Comparison of ENCODE assay signal across 9 cellular contexts in genomic region chr16:18799500-18799899, GRCh38. TPM values are rescaled to one million over a fixed set of nuclear protein-coding genes. Genes with fewer than 3 reads are reported as not detected.
DNase-seq lines count a peak whose midpoint lies in the region; ATAC-seq and TF ChIP-seq lines count a peak whose summit lies in the region.
"Had no signal": no experiment of that assay in that cellular context is flagged by ENCODE, and none has a peak within 500 bp of the region (broad histone marks: within the 10 kb centered on the region; RNA-seq: fewer than 3 reads in every experiment).

No MANE protein-coding gene starts in this region.

- H3K4me3 Mint-ChIP-seq in T-cell = peak overlapping the region; percentile 90 to 96 (median 91)

- H3K27me3 ChIP-seq in HAP-1 (ENCODE audit: low read depth) = no peaks in the 10 kb centered on the region

- CTCF ChIA-PET in T-cell (lab: Charles Lee) = interaction anchor here in 1 of 2 donors (1.1 kb wide), 1 partner anchor 9 kb away, joined by 4 read pairs; the partner anchor contains the start of gene RPS15A

- intact Hi-C loops in left ventricle myocardium superior (cut with micrococcal nuclease) = no loop called here

- no peaks in the 10 kb centered on the region for H3K27me3 Mint-ChIP-seq in T-cell

- POLR2A ChIA-PET in T-cell (lab: Charles Lee) = interaction anchor here in 1 of 2 donors (3.6 kb wide), 1 partner anchor 10 kb away, joined by 42 read pairs; the partner anchor contains the start of gene RPS15A

- H3K36me3 Mint-ChIP-seq in T-cell = peaks cover 21% of the 10 kb centered on the region

- H3K9me3 ChIP-seq in HAP-1 = no peaks in the 10 kb centered on the region

- TF ChIP-seq CTCF in fibroblast of mammary gland (conservative IDR thresholded peaks at IDR 0.05; ENCODE audit: control insufficient read depth, insufficient read depth, low read depth, low read length) = no peak

- H3K27ac Mint-ChIP-seq in T-cell = peak overlapping the region; percentile 56 to 93

- H3K4me3 ChIP-seq in HAP-1 (peak overlapping the region; percentile 94), fibroblast of mammary gland (ENCODE audit: control insufficient read depth, low read depth, low read length) (peak overlapping the region; percentile 92), skeletal muscle cell (ENCODE audit: low read depth, low read length) (peak overlapping the region; percentile 96)

- peaks cover 45 to 63% (median 59%) of the 10 kb centered on the region in 3 donors for H3K4me1 Mint-ChIP-seq in T-cell

- H3K4me1 ChIP-seq in HAP-1 = peaks cover 17% of the 10 kb centered on the region

- in situ Hi-C loops in HAP-1 (cut with MboI; ENCODE audit: low sequenced_read_pairs) = no loop called here

- ATAC-seq in T-cell (replicated peaks in 1 of 4) (no peak), left ventricle myocardium superior (no peak)
- ATAC-seq: Right ventricle myocardium inferior had no signal

- H3K9me3 Mint-ChIP-seq in T-cell = no peaks in the 10 kb centered on the region

- DNase-seq in HAP-1 (ENCODE audit: low spot score in 2 of 2) (no peak), T-cell (no peak), fibroblast of mammary gland (ENCODE audit: low read depth) (no peak), skeletal muscle cell (ENCODE audit: low read depth) (no peak), T1000 (lab: John Stamatoyannopoulos, UW) (no peak), left ventricle myocardium superior (no peak), NCI-H2107 treated with DMSO at 0.1 percent for 48 hours (lab: John Stamatoyannopoulos, UW; ENCODE audit: unreplicated experiment) (no peak)
- DNase-seq: stimulated activated naive CD4-positive, alpha-beta T cell treated with Interleukin-2 at 50 U/mL for 16 hours had no signal

- peaks cover 50% of the 10 kb centered on the region for H3K36me3 ChIP-seq in HAP-1 (replicated peaks)

RNA-seq across cellular contexts. Expression of gene ARL6IP1, which starts 1.8 kb away (rescaled TPM):
- 100 to 1,000 TPM in 2 of 5 donors, 10 to 100 TPM in 3; 78.8 to 122 (median 89.5) TPM for total RNA-seq in T-cell
- 25.9 TPM for total RNA-seq in left ventricle myocardium superior

RNA-seq across cellular contexts. Expression of gene RPS15A, which starts 9.4 kb away (rescaled TPM):
- total RNA-seq in T-cell (1,000 to 10,000 TPM; 2,862 to 3,462 (median 2,982) TPM), left ventricle myocardium superior (683 TPM)
